ENCODE assay signal across 31 cellular contexts in the genomic region with DNA sequence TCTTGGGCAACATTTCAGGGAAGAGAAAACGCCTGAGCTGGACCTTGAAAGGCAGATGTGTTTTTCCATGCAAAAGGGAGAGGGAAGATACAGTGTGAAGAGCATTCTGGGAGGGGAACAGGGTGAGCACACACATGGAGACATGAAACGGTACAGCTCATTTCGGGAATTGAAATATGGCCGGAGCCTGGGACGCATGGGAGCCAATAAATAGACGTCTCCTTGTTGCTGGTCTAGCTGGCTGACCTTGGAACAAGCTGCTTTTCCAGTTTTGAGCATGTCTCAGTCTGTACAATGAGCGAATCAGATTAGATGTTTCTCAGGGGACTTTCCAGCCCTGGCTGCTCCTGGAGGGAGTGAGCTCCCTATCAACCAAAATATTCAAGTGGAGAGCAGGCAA.
"Had no signal": no experiment of that assay in that cellular context is flagged by ENCODE, and none has a peak within 500 bp of the region (broad histone marks: within the 10 kb centered on the region; RNA-seq: fewer than 3 reads in every experiment).

No MANE protein-coding gene starts in this region.

- H3K4me1 Mint-ChIP-seq: activated CD4-positive, alpha-beta T cell treated with anti-CD3 and anti-CD28 coated beads, Interleukin-2, amount 10 ng/mL, durations not matched to agents 24 days and 14 days; activated CD8-positive, alpha-beta memory T cell treated with anti-CD3 and anti-CD28 coated beads, Interleukin-2, amount 10 ng/mL, durations not matched to agents 7 days and 5 days; activated naive CD4-positive, alpha-beta T cell treated with anti-CD3 and anti-CD28 coated beads, Interleukin-2, amount 50 U/mL, for 24 hours; activated naive CD8-positive, alpha-beta T cell treated with anti-CD3 and anti-CD28 coated beads for 36 hours; activated naive CD8-positive, alpha-beta T cell treated with anti-CD3 and anti-CD28 coated beads, Interleukin-2, amount 50 U/mL, for 24 hours; central memory CD8-positive, alpha-beta T cell had no signal

- H3K36me3 ChIP-seq: ascending aorta, brain microvascular endothelial cell, esophagus muscularis mucosa, gastroesophageal sphincter had no signal

- H3K9me3 Mint-ChIP-seq: activated CD4-positive, alpha-beta memory T cell treated with anti-CD3 and anti-CD28 coated beads for 36 hours; activated CD4-positive, alpha-beta T cell treated with anti-CD3 and anti-CD28 coated beads, Interleukin-2, amount 10 ng/mL, durations not matched to agents 24 days and 14 days; activated naive CD4-positive, alpha-beta T cell treated with anti-CD3 and anti-CD28 coated beads for 36 hours; activated naive CD4-positive, alpha-beta T cell treated with anti-CD3 and anti-CD28 coated beads, Interleukin-2, amount 50 U/mL, for 24 hours; activated naive CD8-positive, alpha-beta T cell treated with anti-CD3 and anti-CD28 coated beads for 36 hours; activated naive CD8-positive, alpha-beta T cell treated with anti-CD3 and anti-CD28 coated beads, Interleukin-2, amount 50 U/mL, for 24 hours; activated T-helper 1 cell treated with anti-CD3 and anti-CD28 coated beads, Interleukin-12 subunit alpha, Interleukin-12 subunit beta, Interleukin-2, Interleukin-4 antibody, amounts not matched to agents 30 ng/mL and 10 ng/mL and 1 ng/mL, durations not matched to agents 14 hours and 24 hours and 36 hours; activated T-helper 2 cell treated with anti-CD3 and anti-CD28 coated beads, Interferon-gamma antibody, Interleukin-2, Interleukin-4, amounts not matched to agents 10 μg/mL and 5 μg/mL and 100 μg/mL, durations not matched to agents 14 hours and 24 hours and 36 hours; central memory CD8-positive, alpha-beta T cell; dendritic cell treated with granulocyte-macrophage colony-stimulating factor and Interleukin-4, amounts not matched to agents 40 ng/mL and 50 ng/mL, for 4 days; effector memory CD8-positive, alpha-beta T cell had no signal

- H3K4me3 ChIP-seq: ascending aorta, coronary artery, esophagus muscularis mucosa, gastroesophageal sphincter had no signal

- ATAC-seq: activated CD4-positive, alpha-beta T cell treated with anti-CD3 and anti-CD28 coated beads for 36 hours; activated CD8-positive, alpha-beta memory T cell treated with anti-CD3 and anti-CD28 coated beads, Interleukin-2, amount 10 ng/mL, durations not matched to agents 7 days and 5 days; activated CD8-positive, alpha-beta T cell treated with anti-CD3 and anti-CD28 coated beads, Interleukin-2, amount 10 ng/mL, durations not matched to agents 7 days and 5 days; activated naive CD8-positive, alpha-beta T cell treated with anti-CD3 and anti-CD28 coated beads, Interleukin-2, amount 50 U/mL, for 24 hours; effector memory CD8-positive, alpha-beta T cell; gastroesophageal sphincter had no signal

- H3K27ac Mint-ChIP-seq: activated CD4-positive, alpha-beta memory T cell treated with anti-CD3 and anti-CD28 coated beads for 36 hours; activated CD4-positive, alpha-beta T cell treated with anti-CD3 and anti-CD28 coated beads for 36 hours; activated CD4-positive, alpha-beta T cell treated with anti-CD3 and anti-CD28 coated beads, Interleukin-2, amount 10 ng/mL, durations not matched to agents 24 days and 14 days; activated CD8-positive, alpha-beta memory T cell treated with anti-CD3 and anti-CD28 coated beads, Interleukin-2, amount 10 ng/mL, durations not matched to agents 7 days and 5 days; activated CD8-positive, alpha-beta T cell treated with anti-CD3 and anti-CD28 coated beads, Interleukin-2, amount 10 ng/mL, durations not matched to agents 7 days and 5 days; activated naive CD4-positive, alpha-beta T cell treated with anti-CD3 and anti-CD28 coated beads for 36 hours; activated naive CD4-positive, alpha-beta T cell treated with anti-CD3 and anti-CD28 coated beads, Interleukin-2, amount 50 U/mL, for 24 hours; activated naive CD8-positive, alpha-beta T cell treated with anti-CD3 and anti-CD28 coated beads for 36 hours; activated naive CD8-positive, alpha-beta T cell treated with anti-CD3 and anti-CD28 coated beads, Interleukin-2, amount 50 U/mL, for 24 hours; activated T-helper 1 cell treated with anti-CD3 and anti-CD28 coated beads, Interleukin-12 subunit alpha, Interleukin-12 subunit beta, Interleukin-2, Interleukin-4 antibody, amounts not matched to agents 30 ng/mL and 10 ng/mL and 1 ng/mL, durations not matched to agents 14 hours and 24 hours and 36 hours; activated T-helper 2 cell treated with anti-CD3 and anti-CD28 coated beads, Interferon-gamma antibody, Interleukin-2, Interleukin-4, amounts not matched to agents 10 μg/mL and 5 μg/mL and 100 μg/mL, durations not matched to agents 14 hours and 24 hours and 36 hours; dendritic cell treated with granulocyte-macrophage colony-stimulating factor and Interleukin-4, amounts not matched to agents 40 ng/mL and 50 ng/mL, for 4 days; effector memory CD8-positive, alpha-beta T cell had no signal

- H3K9me3 ChIP-seq: ascending aorta, esophagus muscularis mucosa, gastroesophageal sphincter had no signal

- FAIRE-seq: endometrium had no signal

- H3K27me3 ChIP-seq: ascending aorta, brain microvascular endothelial cell, esophagus muscularis mucosa, gastroesophageal sphincter had no signal

- H3K27me3 Mint-ChIP-seq: activated CD4-positive, alpha-beta T cell treated with anti-CD3 and anti-CD28 coated beads, Interleukin-2, amount 10 ng/mL, durations not matched to agents 24 days and 14 days; activated naive CD4-positive, alpha-beta T cell treated with anti-CD3 and anti-CD28 coated beads, Interleukin-2, amount 50 U/mL, for 24 hours; activated naive CD8-positive, alpha-beta T cell treated with anti-CD3 and anti-CD28 coated beads, Interleukin-2, amount 50 U/mL, for 24 hours; dendritic cell treated with granulocyte-macrophage colony-stimulating factor and Interleukin-4, amounts not matched to agents 40 ng/mL and 50 ng/mL, for 4 days had no signal

- DNase-seq: activated CD4-positive, alpha-beta memory T cell treated with anti-CD3 and anti-CD28 coated beads for 36 hours; activated CD4-positive, alpha-beta T cell treated with anti-CD3 and anti-CD28 coated beads for 36 hours; activated CD4-positive, alpha-beta T cell treated with anti-CD3 and anti-CD28 coated beads, Interleukin-2, amount 10 ng/mL, durations not matched to agents 24 days and 14 days; activated CD4-positive, CD25-positive, alpha-beta regulatory T cell; activated CD4-positive, CD25-positive, alpha-beta regulatory T cell treated with anti-CD3 and anti-CD28 coated beads, Interleukin-2, amount 50 U/mL, for 72 hours; activated CD8-positive, alpha-beta memory T cell treated with anti-CD3 and anti-CD28 coated beads, Interleukin-2, amount 10 ng/mL, durations not matched to agents 7 days and 5 days; activated CD8-positive, alpha-beta memory T cell treated with anti-CD3 and anti-CD28 coated beads, Interleukin-2, amount 50 U/mL, for 4 hours; activated CD8-positive, alpha-beta T cell treated with anti-CD3 and anti-CD28 coated beads, Interleukin-2, amount 10 ng/mL, durations not matched to agents 7 days and 5 days; activated effector memory CD4-positive, alpha-beta T cell treated with anti-CD3 and anti-CD28 coated beads, Interleukin-2, amount 50 U/mL, for 16 hours; activated naive CD4-positive, alpha-beta T cell treated with anti-CD3 and anti-CD28 coated beads for 36 hours; activated naive CD8-positive, alpha-beta T cell treated with anti-CD3 and anti-CD28 coated beads for 36 hours; activated naive CD8-positive, alpha-beta T cell treated with anti-CD3 and anti-CD28 coated beads, Interleukin-2, amount 50 U/mL, for 24 hours; activated T-cell treated with anti-CD3 and anti-CD28 coated beads, Interleukin-2, amount 50 U/mL, for 1 hour; activated T-cell treated with anti-CD3 and anti-CD28 coated beads, Interleukin-2, amount 50 U/mL, for 48 hours; brain microvascular endothelial cell; effector CD4-positive, alpha-beta T cell; effector memory CD8-positive, alpha-beta T cell; erythroblast; foreskin melanocyte; head of caudate nucleus; T-helper 2 cell had no signal

- H3K27ac ChIP-seq: ascending aorta, brain microvascular endothelial cell, coronary artery, esophagus muscularis mucosa, gastroesophageal sphincter had no signal

- H3K36me3 Mint-ChIP-seq: activated CD4-positive, alpha-beta memory T cell treated with anti-CD3 and anti-CD28 coated beads for 36 hours; activated CD8-positive, alpha-beta memory T cell treated with anti-CD3 and anti-CD28 coated beads, Interleukin-2, amount 10 ng/mL, durations not matched to agents 7 days and 5 days; activated naive CD4-positive, alpha-beta T cell treated with anti-CD3 and anti-CD28 coated beads, Interleukin-2, amount 50 U/mL, for 24 hours; activated naive CD8-positive, alpha-beta T cell treated with anti-CD3 and anti-CD28 coated beads for 36 hours had no signal

- H3K4me3 Mint-ChIP-seq: activated CD4-positive, alpha-beta memory T cell treated with anti-CD3 and anti-CD28 coated beads for 36 hours; activated CD4-positive, alpha-beta T cell treated with anti-CD3 and anti-CD28 coated beads for 36 hours; activated CD4-positive, alpha-beta T cell treated with anti-CD3 and anti-CD28 coated beads, Interleukin-2, amount 10 ng/mL, durations not matched to agents 24 days and 14 days; activated CD8-positive, alpha-beta memory T cell treated with anti-CD3 and anti-CD28 coated beads, Interleukin-2, amount 10 ng/mL, durations not matched to agents 7 days and 5 days; activated CD8-positive, alpha-beta T cell treated with anti-CD3 and anti-CD28 coated beads, Interleukin-2, amount 10 ng/mL, durations not matched to agents 7 days and 5 days; activated naive CD4-positive, alpha-beta T cell treated with anti-CD3 and anti-CD28 coated beads for 36 hours; activated naive CD4-positive, alpha-beta T cell treated with anti-CD3 and anti-CD28 coated beads, Interleukin-2, amount 50 U/mL, for 24 hours; activated naive CD8-positive, alpha-beta T cell treated with anti-CD3 and anti-CD28 coated beads for 36 hours; activated naive CD8-positive, alpha-beta T cell treated with anti-CD3 and anti-CD28 coated beads, Interleukin-2, amount 50 U/mL, for 24 hours; activated T-helper 1 cell treated with anti-CD3 and anti-CD28 coated beads, Interleukin-12 subunit alpha, Interleukin-12 subunit beta, Interleukin-2, Interleukin-4 antibody, amounts not matched to agents 30 ng/mL and 10 ng/mL and 1 ng/mL, durations not matched to agents 14 hours and 24 hours and 36 hours; central memory CD8-positive, alpha-beta T cell; dendritic cell treated with granulocyte-macrophage colony-stimulating factor and Interleukin-4, amounts not matched to agents 40 ng/mL and 50 ng/mL, for 4 days; effector memory CD8-positive, alpha-beta T cell had no signal
